26 cellular contexts compared by ENCODE assay signal in the genomic region with DNA sequence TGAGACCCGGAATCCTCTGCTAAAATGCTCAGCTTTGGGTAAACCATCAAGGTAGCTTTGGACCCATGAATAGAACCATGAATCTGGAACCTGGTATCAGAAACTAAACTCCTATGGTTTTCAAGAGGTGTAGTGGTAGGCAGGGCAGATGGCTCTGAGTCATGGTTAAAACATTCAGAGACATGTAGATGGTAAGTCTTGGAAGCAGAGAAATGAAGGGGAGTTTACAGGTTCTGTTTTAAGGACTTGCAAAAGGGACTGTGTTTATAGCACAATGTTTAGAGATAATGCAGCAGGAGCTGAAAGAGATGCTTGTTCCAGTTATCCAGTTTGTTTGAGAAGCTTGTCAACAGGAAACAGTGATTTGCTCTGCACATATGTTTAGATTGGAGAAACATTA. TPM values are rescaled to one million over a fixed set of nuclear protein-coding genes. Genes with fewer than 3 reads are reported as not detected.
DNase-seq lines count a peak whose midpoint lies in the region; FAIRE-seq and TF ChIP-seq lines count a peak whose summit lies in the region.
"Had no signal": no experiment of that assay in that cellular context is flagged by ENCODE, and none has a peak within 500 bp of the region (broad histone marks: within the 10 kb centered on the region; RNA-seq: fewer than 3 reads in every experiment).

No MANE protein-coding gene starts in this region.

- no peaks in the 10 kb centered on the region for H3K36me3 Mint-ChIP-seq in chondrocyte (ENCODE audit: low read depth)
- H3K36me3 Mint-ChIP-seq: mesothelial cell of epicardium, type B pancreatic cell had no signal

- H3K27me3 Mint-ChIP-seq in chondrocyte (ENCODE audit: low read depth): no peaks in the 10 kb centered on the region
- H3K27me3 Mint-ChIP-seq: effector memory CD8-positive, alpha-beta T cell; natural killer cell treated with Interleukin-12 subunit alpha and Interleukin-12 subunit beta and Interleukin-15 and Interleukin-18, amount 100 ng/mL, for 72 hours; type B pancreatic cell had no signal

- no peaks in the 10 kb centered on the region for H3K4me1 ChIP-seq in effector memory CD4-positive, alpha-beta T cell (ENCODE audit: control insufficient read depth, insufficient read depth, low read length, poor library complexity, severe bottlenecking)
- H3K4me1 ChIP-seq: adrenal gland; BLaER1 treated with 17β-estradiol and CSF1 and Interleukin-3, amounts not matched to agents 10 nM and 100 nM had no signal

- peaks cover 53% of the 10 kb centered on the region for H3K4me1 Mint-ChIP-seq in chondrocyte (ENCODE audit: low read depth)
- H3K4me1 Mint-ChIP-seq: activated CD4-positive, alpha-beta T cell treated with anti-CD3 and anti-CD28 coated beads for 36 hours had no signal

- no peak for FAIRE-seq in GM12891 (lab: Jason Lieb, UNC)
- FAIRE-seq: K562, TTC549 had no signal

- H3K4me3 Mint-ChIP-seq in chondrocyte (ENCODE audit: unreplicated experiment): no peak overlapping the region
- H3K4me3 Mint-ChIP-seq: activated CD4-positive, alpha-beta T cell treated with anti-CD3 and anti-CD28 coated beads for 36 hours; effector memory CD8-positive, alpha-beta T cell; mesothelial cell of epicardium; natural killer cell treated with Interleukin-12 subunit alpha and Interleukin-12 subunit beta and Interleukin-15 and Interleukin-18, amount 100 ng/mL, for 72 hours; type B pancreatic cell had no signal

- H3K4me3 ChIP-seq in effector memory CD4-positive, alpha-beta T cell (ENCODE audit: insufficient read depth, low read depth, low read length, poor library complexity, severe bottlenecking): no peak overlapping the region
- H3K4me3 ChIP-seq: adrenal gland; BLaER1 treated with 17β-estradiol and CSF1 and Interleukin-3, amounts not matched to agents 10 nM and 100 nM; K562 had no signal

- no peak overlapping the region for H3K27ac ChIP-seq in effector memory CD4-positive, alpha-beta T cell (ENCODE audit: insufficient read depth, low read length, poor library complexity, severe bottlenecking)
- H3K27ac ChIP-seq: adrenal gland; BLaER1 treated with 17β-estradiol and CSF1 and Interleukin-3, amounts not matched to agents 10 nM and 100 nM had no signal

- H3K27ac Mint-ChIP-seq in chondrocyte (ENCODE audit: unreplicated experiment): peak overlapping the region; percentile 82
- H3K27ac Mint-ChIP-seq: activated CD4-positive, alpha-beta T cell treated with anti-CD3 and anti-CD28 coated beads for 36 hours; effector memory CD8-positive, alpha-beta T cell; natural killer cell treated with Interleukin-12 subunit alpha and Interleukin-12 subunit beta and Interleukin-15 and Interleukin-18, amount 100 ng/mL, for 72 hours; type B pancreatic cell had no signal

- intact Hi-C loops in head of caudate nucleus (cut with DNase I): no loop called here

- no peak for TF ChIP-seq POLR2A in GM12891 (IDR thresholded peaks at IDR 0.05; ENCODE audit: low read depth, low read length)

- no peak for TF ChIP-seq CTCF in chondrocyte (IDR thresholded peaks at IDR 0.05)

- peak; percentile 28 for DNase-seq in Daoy (ENCODE audit: low read depth)
- DNase-seq in M059J (ENCODE audit: low read depth): peak; percentile 2
- DNase-seq in chondrocyte (ENCODE audit: low spot score): no peak
- peak; percentile 34 for DNase-seq in kidney glomerular epithelial cell (lab: John Stamatoyannopoulos, UW)
- no peak for DNase-seq in effector memory CD4-positive, alpha-beta T cell
- DNase-seq in head of caudate nucleus: no peak
- DNase-seq in GM12891 (ENCODE audit: insufficient read length, low spot score): no peak
- DNase-seq in GM19238 (ENCODE audit: insufficient read length, low spot score): no peak
- DNase-seq: activated CD4-positive, alpha-beta T cell treated with anti-CD3 and anti-CD28 coated beads for 36 hours; activated effector memory CD4-positive, alpha-beta T cell treated with Interleukin-2 at 50 U/mL for 16 hours; adrenal gland; Calu3; effector memory CD8-positive, alpha-beta T cell; GDM1; hippocampal formation; NCI-H187 treated with DMSO at 0.1 percent for 48 hours; NK-92 treated with Interleukin-12 subunit alpha and Interleukin-12 subunit beta, amount 100 ng/mL, for 24 hours; RPMI8226; stimulated activated CD4-positive, alpha-beta T cell treated with anti-CD3 and anti-CD28 coated beads, Interleukin-1b, Interleukin-23, amount 100 ng/mL, for 48 hours; stimulated activated naive CD8-positive, alpha-beta T cell treated with anti-CD3 and anti-CD28 coated beads, Interleukin-15, Interleukin-2, amounts not matched to agents 100 U/mL and 50 U/mL, for 24 hours had no signal

- no peaks in the 10 kb centered on the region for H3K36me3 ChIP-seq in effector memory CD4-positive, alpha-beta T cell (ENCODE audit: control insufficient read depth, insufficient read depth, low read length)
- H3K36me3 ChIP-seq: adrenal gland; BLaER1 treated with 17β-estradiol and CSF1 and Interleukin-3, amounts not matched to agents 10 nM and 100 nM had no signal

- no peaks in the 10 kb centered on the region for H3K27me3 ChIP-seq in effector memory CD4-positive, alpha-beta T cell (replicated peaks; ENCODE audit: control insufficient read depth, insufficient read depth, low read length, poor library complexity, severe bottlenecking)
- H3K27me3 ChIP-seq: adrenal gland; BLaER1 treated with 17β-estradiol and CSF1 and Interleukin-3, amounts not matched to agents 10 nM and 100 nM had no signal

- peaks cover 6% of the 10 kb centered on the region for H3K9me3 Mint-ChIP-seq in chondrocyte (ENCODE audit: low read depth)
- H3K9me3 Mint-ChIP-seq: type B pancreatic cell had no signal

- H3K9me3 ChIP-seq in effector memory CD4-positive, alpha-beta T cell (ENCODE audit: control insufficient read depth, low read length): no peaks in the 10 kb centered on the region
- H3K9me3 ChIP-seq: adrenal gland had no signal

TF ChIP-seq in GM12891, 5 proteins besides CTCF, POLR2A, EP300 and RAD21:
- no peak for TF ChIP-seq POLR2AphosphoS5 (IDR thresholded peaks at IDR 0.05; ENCODE audit: low read depth, low read length)
- no peak for TF ChIP-seq POU2F2 (IDR thresholded peaks at IDR 0.05; ENCODE audit: low read depth, low read length)
- TF ChIP-seq PAX5 (IDR thresholded peaks at IDR 0.05; ENCODE audit: insufficient read depth, low read length, severe bottlenecking): no peak
- TF ChIP-seq TAF1 (IDR thresholded peaks at IDR 0.05; ENCODE audit: low read depth, low read length): no peak
- no peak for TF ChIP-seq SPI1 (IDR thresholded peaks at IDR 0.05; ENCODE audit: low read depth, low read length)

RNA-seq across cellular contexts. Expression of a gene that starts 36.0 kb away (rescaled TPM):
- 18.7 and 19.1 TPM in 2 replicates for total RNA-seq in Daoy (2014; rRNA removed; shearing (Covaris generic))
- 0.20 and 0.37 TPM in 2 replicates for total RNA-seq in M059J (2014; rRNA removed; shearing (Covaris generic))
- 303 to 524 TPM (median 311 TPM) in 3 replicates for total RNA-seq in chondrocyte
- 0.06 TPM for polyA plus RNA-seq in GM12891 (2012; ENCODE audit: low read depth, missing spikeins)
- total RNA-seq: activated CD4-positive, alpha-beta T cell treated with anti-CD3 and anti-CD28 coated beads for 36 hours; natural killer cell treated with Interleukin-12 subunit alpha and Interleukin-12 subunit beta and Interleukin-15 and Interleukin-18, amount 100 ng/mL, for 72 hours had no signal

Comparison
In these comparisons a context has a peak if more than half of its experiments do, and no peak if none do; other contexts are left out.
1. DNase-seq: peak in Daoy (single experiment), M059J (single experiment) and kidney glomerular epithelial cell (single experiment); none in chondrocyte (single experiment), effector memory CD4-positive, alpha-beta T cell (0 of 3), head of caudate nucleus (0 of 42), GM12891 (single experiment) and GM19238 (single experiment).
2. RNA of a gene that starts 36.0 kb away (total RNA-seq): 303 to 524 TPM in chondrocyte; 18.7 to 19.1 TPM in Daoy and 0.20 to 0.37 TPM in M059J; every median in the first group is over 10 times any median in the second.